8 cellular contexts compared by ENCODE assay signal in genomic region chr10:6202098-6202683, GRCh38. TPM values are rescaled to one million over a fixed set of nuclear protein-coding genes. Genes with fewer than 3 reads are reported as not detected.
DNase-seq lines count a peak whose midpoint lies in the region; ATAC-seq and TF ChIP-seq lines count a peak whose summit lies in the region.

No MANE protein-coding gene starts in this region.

- DNase-seq in BJ (ENCODE audit: low read depth) (no peak), left colon (peak; percentile 40 to 54), hepatic stellate cell (ENCODE audit: low spot score) (no peak), NOMO-1 (lab: John Stamatoyannopoulos, UW; ENCODE audit: unreplicated experiment in 2 of 2) (no peak), NCI-H226 (no peak)
- peak; percentile 36 for DNase-seq in activated naive CD8-positive, alpha-beta T cell treated with anti-CD3 and anti-CD28 coated beads, Interleukin-2, amount 50 U/mL, for 24 hours

- H3K9ac ChIP-seq in subcutaneous abdominal adipose tissue (ENCODE audit: low read length in 5 of 5), result peak overlapping the region in 4 of 5 donors; percentile 70 to 97 (median 85)

- ATAC-seq in HG02938 (IDR thresholded peaks at IDR 0.05; ENCODE audit: unreplicated experiment) (peak; percentile 2), left colon (peak; percentile 17)
- no peak for ATAC-seq in activated naive CD8-positive, alpha-beta T cell treated with anti-CD3 and anti-CD28 coated beads, Interleukin-2, amount 50 U/mL, for 24 hours

- peaks cover 7% of the 10 kb centered on the region for H3K36me3 Mint-ChIP-seq in activated naive CD8-positive, alpha-beta T cell treated with anti-CD3 and anti-CD28 coated beads, Interleukin-2, amount 50 U/mL, for 24 hours (ENCODE audit: low read depth)

- H3K4me3 ChIP-seq in BJ (ENCODE audit: low read depth, low read length) (peak overlapping the region; percentile 43), subcutaneous abdominal adipose tissue (ENCODE audit: low read depth in 1 of 5, low read length in 5 of 5) (peak overlapping the region; percentile 75 to 95 (median 93))

- H3K27ac ChIP-seq in subcutaneous abdominal adipose tissue (ENCODE audit: low read depth, low read length), result peak overlapping the region; percentile 92

- H3K4me3 Mint-ChIP-seq in activated naive CD8-positive, alpha-beta T cell treated with anti-CD3 and anti-CD28 coated beads, Interleukin-2, amount 50 U/mL, for 24 hours, result peak overlapping the region; percentile 84

- intact Hi-C loops in left colon (cut with DNase I, micrococcal nuclease), result loop anchor here in 1 of 2 donors (5.0 to 10.0 kb wide), 2 partner anchors 77 to 200 kb away; no protein-coding TSS in a partner anchor

- CTCF ChIA-PET in BJ (lab: Yijun Ruan, JAX), result interaction anchor here (0.6 to 7.9 kb wide), 51 partner anchors 8 to 1209 kb away, joined by 3 to 228 read pairs (median 5); no protein-coding TSS in a partner anchor

- TF ChIP-seq CTCF in BJ (IDR thresholded peaks at IDR 0.05; ENCODE audit: insufficient read depth, low read depth, low read length), result no peak

- no peaks in the 10 kb centered on the region for H3K27me3 Mint-ChIP-seq in activated naive CD8-positive, alpha-beta T cell treated with anti-CD3 and anti-CD28 coated beads, Interleukin-2, amount 50 U/mL, for 24 hours

- peak overlapping the region; percentile 97 for H3K27ac Mint-ChIP-seq in activated naive CD8-positive, alpha-beta T cell treated with anti-CD3 and anti-CD28 coated beads, Interleukin-2, amount 50 U/mL, for 24 hours

- POLR2A ChIA-PET in BJ (lab: Charles Lee), result interaction anchor here (0.7 to 1.8 kb wide), 5 partner anchors 66 to 519 kb away, joined by 3 to 13 read pairs (median 3); no protein-coding TSS in a partner anchor

- H3K9me3 ChIP-seq in subcutaneous abdominal adipose tissue (ENCODE audit: control insufficient read depth in 5 of 5, low read length in 5 of 5), result no peaks in the 10 kb centered on the region

- peaks cover 5 to 67% (median 48%) of the 10 kb centered on the region in 5 donors for H3K4me1 ChIP-seq in subcutaneous abdominal adipose tissue (ENCODE audit: control insufficient read depth in 5 of 5, insufficient read depth in 5 of 5, low read length in 5 of 5)

- no peaks in the 10 kb centered on the region for H3K9me3 Mint-ChIP-seq in activated naive CD8-positive, alpha-beta T cell treated with anti-CD3 and anti-CD28 coated beads, Interleukin-2, amount 50 U/mL, for 24 hours

- no peaks in the 10 kb centered on the region; the same call in 1 of the 2 replicates for H3K36me3 ChIP-seq in BJ (ENCODE audit: control insufficient read depth, insufficient read depth, low read length)
- H3K36me3 ChIP-seq in subcutaneous abdominal adipose tissue (ENCODE audit: control insufficient read depth in 5 of 5, insufficient read depth in 5 of 5, low read length in 5 of 5), result peaks cover 0 to 4% (median 0%) of the 10 kb centered on the region in 5 donors

- peaks cover 42% of the 10 kb centered on the region for H3K4me1 Mint-ChIP-seq in activated naive CD8-positive, alpha-beta T cell treated with anti-CD3 and anti-CD28 coated beads, Interleukin-2, amount 50 U/mL, for 24 hours

- H3K27me3 ChIP-seq in BJ (ENCODE audit: control insufficient read depth, insufficient read depth, low read length) (no peaks in the 10 kb centered on the region), subcutaneous abdominal adipose tissue (ENCODE audit: control insufficient read depth in 5 of 5, insufficient read depth in 4 of 5, low read length in 5 of 5) (no peaks in the 10 kb centered on the region)

RNA-seq across cellular contexts. Expression of gene PFKFB3, which starts 0.5 kb away (rescaled TPM):
- 15.6 and 30.7 TPM in 2 replicates for polyA plus RNA-seq in BJ (2011; rRNA removed)
- polyA minus RNA-seq in BJ (2011; rRNA and poly(A)+ RNA removed), result 14.9 and 17.9 TPM in 2 replicates
- total RNA-seq in left colon, result 10 to 100 TPM; 19.1 to 20.2 TPM

Comparison
In these comparisons a context has a peak if more than half of its experiments do, and no peak if none do; other contexts are left out.
1. DNase-seq: peak in activated naive CD8-positive, alpha-beta T cell treated with anti-CD3 and anti-CD28 coated beads, Interleukin-2, amount 50 U/mL, for 24 hours (single experiment) and left colon (2 of 2); none in BJ (single experiment), hepatic stellate cell (single experiment), NOMO-1 (0 of 2) and NCI-H226 (single experiment).